In genomic region chr17:64515419-64515818, GRCh38 we compare ENCODE assay signal across 30 cellular contexts. TPM values are rescaled to one million over a fixed set of nuclear protein-coding genes. Genes with fewer than 3 reads are reported as not detected.
DNase-seq lines count a peak whose midpoint lies in the region; ATAC-seq and TF ChIP-seq lines count a peak whose summit lies in the region.
"Had no signal": no experiment of that assay in that cellular context is flagged by ENCODE, and none has a peak within 500 bp of the region (broad histone marks: within the 10 kb centered on the region; RNA-seq: fewer than 3 reads in every experiment).

No MANE protein-coding gene starts in this region.

- H3K4me1 ChIP-seq in HEK293 (ENCODE audit: control insufficient read depth, insufficient read depth, low read length) = no peaks in the 10 kb centered on the region
- H3K4me1 ChIP-seq: A549, ascending aorta, colonic mucosa, testis had no signal

- POLR2A ChIA-PET in HEK293 (lab: Yijun Ruan, JAX) = interaction anchor here (1.7 to 1.8 kb wide), 2 partner anchors 8 to 10 kb away, joined by 5 to 18 read pairs; partner anchors contain the start of genes CEP95 and DDX5
- POLR2A ChIA-PET in activated CD8-positive, alpha-beta T cell treated with anti-CD3 and anti-CD28 coated beads for 36 hours (lab: Charles Lee) = interaction anchor here (0.6 to 2.1 kb wide), 2 partner anchors 9 to 16 kb away, joined by 3 to 14 read pairs; partner anchors contain the start of genes CEP95 and DDX5

- no peak for DNase-seq in activated T-cell treated with anti-CD3 and anti-CD28 coated beads, Interleukin-2, amount 50 U/mL, for 72 hours
- no peak for DNase-seq in activated T-cell treated with anti-CD3 and anti-CD28 coated beads, Interleukin-2, amount 50 U/mL, for 1 hour
- no peak for DNase-seq in activated CD8-positive, alpha-beta T cell treated with anti-CD3 and anti-CD28 coated beads for 36 hours
- DNase-seq in stimulated activated effector memory CD8-positive, alpha-beta T cell treated with anti-CD3 and anti-CD28 coated beads, Interleukin-12 subunit alpha, Interleukin-12 subunit beta, amount 100 ng/mL, for 72 hours (ENCODE audit: low spot score in 2 of 2) = no peak
- DNase-seq in NCI-H1930 (lab: John Stamatoyannopoulos, UW) = no peak
- no peak for DNase-seq in kidney tubule cell (ENCODE audit: low spot score)
- DNase-seq: activated CD4-positive, alpha-beta T cell treated with anti-CD3 and anti-CD28 coated beads, Interleukin-2, amount 10 ng/mL, durations not matched to agents 7 days and 5 days; activated CD8-positive, alpha-beta memory T cell treated with anti-CD3 and anti-CD28 coated beads, Interleukin-2, amount 50 U/mL, for 48 hours; activated effector memory CD4-positive, alpha-beta T cell treated with Interleukin-2 at 50 U/mL for 16 hours; activated naive CD8-positive, alpha-beta T cell treated with anti-CD3 and anti-CD28 coated beads, Interleukin-2, amount 10 ng/mL, durations not matched to agents 7 days and 5 days; colonic mucosa; DMS153; effector CD4-positive, alpha-beta T cell; H9; hippocampal formation; Kasumi-1; NCI-H446; NCI-H774; ovary; SHP77 treated with DMSO at 0.1 percent for 48 hours; stimulated activated CD4-positive, alpha-beta T cell treated with anti-CD3 and anti-CD28 coated beads, Interleukin-15, amount 100 ng/mL, for 24 hours; stimulated activated naive CD4-positive, alpha-beta T cell; testis had no signal

- H3K36me3 Mint-ChIP-seq in activated T-cell treated with anti-CD3 and anti-CD28 coated beads, Interleukin-2, amount 50 U/mL, for 72 hours (ENCODE audit: insufficient read depth in 2 of 2) = peaks cover 6 to 31% of the 10 kb centered on the region in 2 donors
- H3K36me3 Mint-ChIP-seq in activated CD8-positive, alpha-beta T cell treated with anti-CD3 and anti-CD28 coated beads for 36 hours (ENCODE audit: low read depth) = peaks cover 43% of the 10 kb centered on the region
- H3K36me3 Mint-ChIP-seq in stimulated activated effector memory CD8-positive, alpha-beta T cell treated with anti-CD3 and anti-CD28 coated beads, Interleukin-12 subunit alpha, Interleukin-12 subunit beta, amount 100 ng/mL, for 72 hours = peaks cover 100% of the 10 kb centered on the region

- intact Hi-C loops in activated CD8-positive, alpha-beta T cell treated with anti-CD3 and anti-CD28 coated beads for 36 hours (cut with micrococcal nuclease) = no loop called here

- H3K27ac Mint-ChIP-seq in activated T-cell treated with anti-CD3 and anti-CD28 coated beads, Interleukin-2, amount 50 U/mL, for 72 hours = peak overlapping the region; percentile 9
- peak overlapping the region; percentile 5 for H3K27ac Mint-ChIP-seq in activated CD8-positive, alpha-beta T cell treated with anti-CD3 and anti-CD28 coated beads for 36 hours
- H3K27ac Mint-ChIP-seq in stimulated activated effector memory CD8-positive, alpha-beta T cell treated with anti-CD3 and anti-CD28 coated beads, Interleukin-12 subunit alpha, Interleukin-12 subunit beta, amount 100 ng/mL, for 72 hours = peak overlapping the region; percentile 46
- H3K27ac Mint-ChIP-seq: activated CD4-positive, alpha-beta T cell treated with anti-CD3 and anti-CD28 coated beads, Interleukin-2, amount 10 ng/mL, durations not matched to agents 7 days and 5 days; activated naive CD8-positive, alpha-beta T cell treated with anti-CD3 and anti-CD28 coated beads, Interleukin-2, amount 10 ng/mL, durations not matched to agents 7 days and 5 days had no signal

- peaks cover 71 to 98% of the 10 kb centered on the region in 2 experiments for H3K36me3 ChIP-seq in HEK293 (ENCODE audit: control insufficient read depth in 2 of 2, insufficient read depth in 1 of 2, low read length in 2 of 2)
- H3K36me3 ChIP-seq: ovary had no signal

- no peak overlapping the region for H3K4me3 ChIP-seq in HEK293 (ENCODE audit: low read depth, low read length)
- H3K4me3 ChIP-seq: A549, ascending aorta, colonic mucosa, lung, ovary, testis had no signal

- ATAC-seq in activated T-cell treated with anti-CD3 and anti-CD28 coated beads, Interleukin-2, amount 50 U/mL, for 72 hours (replicated peaks in 1 of 2) = no peak
- ATAC-seq in activated CD8-positive, alpha-beta T cell treated with anti-CD3 and anti-CD28 coated beads for 36 hours = no peak
- no peak for ATAC-seq in stimulated activated effector memory CD8-positive, alpha-beta T cell treated with anti-CD3 and anti-CD28 coated beads, Interleukin-12 subunit alpha, Interleukin-12 subunit beta, amount 100 ng/mL, for 72 hours
- ATAC-seq in HG03280 (IDR thresholded peaks at IDR 0.05; ENCODE audit: unreplicated experiment) = no peak

- peaks cover 27% of the 10 kb centered on the region for H3K4me1 Mint-ChIP-seq in activated T-cell treated with anti-CD3 and anti-CD28 coated beads, Interleukin-2, amount 50 U/mL, for 72 hours (ENCODE audit: low read depth)
- H3K4me1 Mint-ChIP-seq in activated CD8-positive, alpha-beta T cell treated with anti-CD3 and anti-CD28 coated beads for 36 hours (ENCODE audit: low read depth) = peaks cover 26% of the 10 kb centered on the region
- peaks cover 14% of the 10 kb centered on the region for H3K4me1 Mint-ChIP-seq in stimulated activated effector memory CD8-positive, alpha-beta T cell treated with anti-CD3 and anti-CD28 coated beads, Interleukin-12 subunit alpha, Interleukin-12 subunit beta, amount 100 ng/mL, for 72 hours
- H3K4me1 Mint-ChIP-seq: neural crest cell had no signal

- no peaks in the 10 kb centered on the region for H3K27me3 Mint-ChIP-seq in activated T-cell treated with anti-CD3 and anti-CD28 coated beads, Interleukin-2, amount 50 U/mL, for 72 hours (ENCODE audit: low read depth)
- no peaks in the 10 kb centered on the region for H3K27me3 Mint-ChIP-seq in activated CD8-positive, alpha-beta T cell treated with anti-CD3 and anti-CD28 coated beads for 36 hours
- H3K27me3 Mint-ChIP-seq: activated CD4-positive, alpha-beta T cell treated with anti-CD3 and anti-CD28 coated beads, Interleukin-2, amount 10 ng/mL, durations not matched to agents 7 days and 5 days; activated naive CD8-positive, alpha-beta T cell treated with anti-CD3 and anti-CD28 coated beads, Interleukin-2, amount 10 ng/mL, durations not matched to agents 7 days and 5 days had no signal

- H3K27ac ChIP-seq in HEK293 (ENCODE audit: extremely low read depth, low read depth, low read length) = no peak overlapping the region
- H3K27ac ChIP-seq: A549, ascending aorta, colonic mucosa, ovary, testis, VCaP had no signal

- no peak overlapping the region for H3K4me3 Mint-ChIP-seq in activated T-cell treated with anti-CD3 and anti-CD28 coated beads, Interleukin-2, amount 50 U/mL, for 72 hours
- H3K4me3 Mint-ChIP-seq in activated CD8-positive, alpha-beta T cell treated with anti-CD3 and anti-CD28 coated beads for 36 hours = no peak overlapping the region
- no peak overlapping the region for H3K4me3 Mint-ChIP-seq in stimulated activated effector memory CD8-positive, alpha-beta T cell treated with anti-CD3 and anti-CD28 coated beads, Interleukin-12 subunit alpha, Interleukin-12 subunit beta, amount 100 ng/mL, for 72 hours
- H3K4me3 Mint-ChIP-seq: activated CD4-positive, alpha-beta T cell treated with anti-CD3 and anti-CD28 coated beads, Interleukin-2, amount 10 ng/mL, durations not matched to agents 7 days and 5 days; activated naive CD8-positive, alpha-beta T cell treated with anti-CD3 and anti-CD28 coated beads, Interleukin-2, amount 10 ng/mL, durations not matched to agents 7 days and 5 days; H9; neural crest cell had no signal

- no peaks in the 10 kb centered on the region for H3K9me3 ChIP-seq in HEK293 (ENCODE audit: control insufficient read depth, insufficient read depth, low read depth, low read length)
- H3K9me3 ChIP-seq: A549, ascending aorta, colonic mucosa, ovary, testis had no signal

- TF ChIP-seq CTCF in HEK293 (tag by site-specific recombination; IDR thresholded peaks at IDR 0.05) = no peak
- no peak for TF ChIP-seq CTCF in activated CD8-positive, alpha-beta T cell treated with anti-CD3 and anti-CD28 coated beads for 36 hours (IDR thresholded peaks at IDR 0.05)

- CTCF ChIA-PET in HEK293 (lab: Yijun Ruan, JAX) = interaction anchor here (1.0 kb wide), 1 partner anchor 97 kb away, joined by 8 read pairs; no protein-coding TSS in a partner anchor
- CTCF ChIA-PET in activated CD8-positive, alpha-beta T cell treated with anti-CD3 and anti-CD28 coated beads for 36 hours (lab: Charles Lee) = interaction anchor here (0.7 to 1.3 kb wide), 3 partner anchors 8 to 23 kb away, joined by 3 to 6 read pairs (median 3); no protein-coding TSS in a partner anchor

- no peaks in the 10 kb centered on the region for H3K9me3 Mint-ChIP-seq in activated T-cell treated with anti-CD3 and anti-CD28 coated beads, Interleukin-2, amount 50 U/mL, for 72 hours
- H3K9me3 Mint-ChIP-seq in activated CD8-positive, alpha-beta T cell treated with anti-CD3 and anti-CD28 coated beads for 36 hours = no peaks in the 10 kb centered on the region
- H3K9me3 Mint-ChIP-seq in stimulated activated effector memory CD8-positive, alpha-beta T cell treated with anti-CD3 and anti-CD28 coated beads, Interleukin-12 subunit alpha, Interleukin-12 subunit beta, amount 100 ng/mL, for 72 hours = no peaks in the 10 kb centered on the region
- H3K9me3 Mint-ChIP-seq: activated CD4-positive, alpha-beta T cell treated with anti-CD3 and anti-CD28 coated beads, Interleukin-2, amount 10 ng/mL, durations not matched to agents 7 days and 5 days; activated naive CD8-positive, alpha-beta T cell treated with anti-CD3 and anti-CD28 coated beads, Interleukin-2, amount 10 ng/mL, durations not matched to agents 7 days and 5 days; H9; neural crest cell had no signal

TF ChIP-seq in HEK293, 187 proteins besides CTCF, POLR2A, EP300 and RAD21 (continues in another document):
- TF ChIP-seq ZNF692 (tag by site-specific recombination; IDR thresholded peaks at IDR 0.05) = no peak

RNA-seq across cellular contexts. Expression of gene CEP95, which starts 8.6 kb away (rescaled TPM):
- total RNA-seq in activated T-cell treated with anti-CD3 and anti-CD28 coated beads, Interleukin-2, amount 50 U/mL, for 72 hours = 10 to 100 TPM; 70.9 to 80.3 TPM
- total RNA-seq in activated CD8-positive, alpha-beta T cell treated with anti-CD3 and anti-CD28 coated beads for 36 hours = 10 to 100 TPM; 45.2 to 45.7 TPM

RNA-seq across cellular contexts. Expression of gene DDX5, which starts 9.3 kb away (rescaled TPM):
- total RNA-seq in activated T-cell treated with anti-CD3 and anti-CD28 coated beads, Interleukin-2, amount 50 U/mL, for 72 hours = 1,000 to 10,000 TPM; 1,029 to 1,188 TPM
- total RNA-seq in activated CD8-positive, alpha-beta T cell treated with anti-CD3 and anti-CD28 coated beads for 36 hours = 100 to 1,000 TPM; 632 to 668 TPM

RNA-seq across cellular contexts. Expression of gene POLG2, which starts 18.6 kb away (rescaled TPM):
- total RNA-seq in activated T-cell treated with anti-CD3 and anti-CD28 coated beads, Interleukin-2, amount 50 U/mL, for 72 hours = 10 to 100 TPM; 40.7 to 47.2 TPM
- 10 to 100 TPM; 37.3 to 41.1 TPM for total RNA-seq in activated CD8-positive, alpha-beta T cell treated with anti-CD3 and anti-CD28 coated beads for 36 hours
